Comparison of ENCODE assay signal across 13 cellular contexts in genomic region chr20:20009784-20010253, GRCh38. TPM values are rescaled to one million over a fixed set of nuclear protein-coding genes. Genes with fewer than 3 reads are reported as not detected.
DNase-seq lines count a peak whose midpoint lies in the region; ATAC-seq and TF ChIP-seq lines count a peak whose summit lies in the region.
"Had no signal": no experiment of that assay in that cellular context is flagged by ENCODE, and none has a peak within 500 bp of the region (broad histone marks: within the 10 kb centered on the region; RNA-seq: fewer than 3 reads in every experiment).

No MANE protein-coding gene starts in this region.

- intact Hi-C loops in IMR-90 (cut with micrococcal nuclease): loop anchor here (2.0 to 5.0 kb wide), 2 partner anchors 107 to 318 kb away; no protein-coding TSS in a partner anchor

- no peak overlapping the region for H2AK9ac ChIP-seq in IMR-90 (replicated peaks; ENCODE audit: low read depth, low read length, poor library complexity)

- no TSS peak for BruUV-seq in IMR-90 (replicated peaks; lab: Mats Ljungman, UMichigan)

- peaks cover 9% of the 10 kb centered on the region for H3K27me3 Mint-ChIP-seq in nephron progenitor cell (ENCODE audit: low read depth, poor library complexity)

- H2AFZ ChIP-seq in IMR-90 (replicated peaks; ENCODE audit: low read length, poor library complexity): peak overlapping the region; percentile 12

- peaks cover 8% of the 10 kb centered on the region for H3K4me1 ChIP-seq in IMR-90 (ENCODE audit: control insufficient read depth, insufficient read depth, low read length)

- peak overlapping the region; percentile 36; the same call in 1 of the 2 replicates for H2AK5ac ChIP-seq in IMR-90 (ENCODE audit: low read depth, low read length)

- WGBS in IMR-90 (ENCODE audit: extremely low coverage in 2 of 2, insufficient read length in 1 of 2), 2 experiments: 48% methylated on average over 4 of the region's 14 CpGs; no CpG with 5 or more reads in 1 of the 2 experiments

- no peak overlapping the region for H4K8ac ChIP-seq in IMR-90 (ENCODE audit: low read depth in 2 of 2, low read length in 2 of 2)

- H3K4ac ChIP-seq in IMR-90 (ENCODE audit: low read depth, low read length): no peak overlapping the region; the same call in 1 of the 2 replicates

- H3K4me3 Mint-ChIP-seq in nephron progenitor cell: peak overlapping the region; percentile 54
- H3K4me3 Mint-ChIP-seq: stimulated activated naive CD8-positive, alpha-beta T cell treated with anti-CD3 and anti-CD28 coated beads, Interleukin-15, Interleukin-2, amounts not matched to agents 100 ng/mL and 50 ng/mL, for 24 hours had no signal

- CTCF ChIA-PET in IMR-90 (lab: Yijun Ruan, JAX): no interaction called here

- H4K91ac ChIP-seq in IMR-90 (ENCODE audit: insufficient read depth, low read depth, low read length): no peak overlapping the region

- H3K79me1 ChIP-seq in IMR-90 (ENCODE audit: low read depth in 1 of 2, low read length in 2 of 2): peaks cover 0 to 9% of the 10 kb centered on the region in 2 experiments; a peak in 1 of 4 replicates

- H3K9me1 ChIP-seq in IMR-90 (ENCODE audit: insufficient read depth, low read length): peaks cover 7% of the 10 kb centered on the region

- dilution Hi-C loops in IMR-90 (cut with HindIII; ENCODE audit: low sequenced_read_pairs, unreplicated experiment): no loop called here

- no peak for ATAC-seq in IMR-90 (ENCODE audit: low read depth)
- no peak for ATAC-seq in HG02884 (IDR thresholded peaks at IDR 0.05; ENCODE audit: unreplicated experiment)
- no peak for ATAC-seq in GM18870 (IDR thresholded peaks at IDR 0.05; ENCODE audit: unreplicated experiment)
- ATAC-seq in HG02973 (IDR thresholded peaks at IDR 0.05; ENCODE audit: unreplicated experiment): no peak
- ATAC-seq in HG02938 (IDR thresholded peaks at IDR 0.05; ENCODE audit: unreplicated experiment): no peak
- ATAC-seq: naive thymus-derived CD4-positive, alpha-beta T cell had no signal

- H2BK20ac ChIP-seq in IMR-90 (ENCODE audit: low read depth, low read length): no peak overlapping the region

- H4K20me1 ChIP-seq in IMR-90 (ENCODE audit: insufficient read depth, low read length): no peaks in the 10 kb centered on the region

- H2BK120ac ChIP-seq in IMR-90 (ENCODE audit: low read depth, low read length): no peak overlapping the region

- in situ Hi-C loops in IMR-90 (cut with MboI; ENCODE audit: low sequenced_read_pairs): no loop called here

- H3K4me3 ChIP-seq in IMR-90 (ENCODE audit: insufficient read depth, low read depth, low read length): no peak overlapping the region

- peak overlapping the region; percentile 68; the same call in 1 of the 2 replicates for H3K18ac ChIP-seq in IMR-90 (ENCODE audit: low read depth, low read length)

- DNase-seq in AG20443 (ENCODE audit: low spot score) (peak; percentile 26), IMR-90 (no peak), nephron progenitor cell (no peak)
- DNase-seq: naive thymus-derived CD4-positive, alpha-beta T cell had no signal

- 0 out of 2 replicates have a peak overlapping the region, but pooled peaks have one; percentile 48 for H4K5ac ChIP-seq in IMR-90 (ENCODE audit: low read depth, low read length)

- no peak overlapping the region; the same call in 2 of the 3 replicates for H2BK15ac ChIP-seq in IMR-90 (ENCODE audit: low read depth, low read length)

- H2BK5ac ChIP-seq in IMR-90 (ENCODE audit: low read depth, low read length, poor library complexity, severe bottlenecking): no peak overlapping the region

- no peak for TF ChIP-seq RAD21 in IMR-90 (IDR thresholded peaks at IDR 0.05; ENCODE audit: low read length)

- POLR2A ChIA-PET in IMR-90 (lab: Charles Lee; ENCODE audit: unreplicated experiment): no interaction called here

- TF ChIP-seq POLR2A in IMR-90 (IDR thresholded peaks at IDR 0.05; ENCODE audit: low read depth, low read length): no peak

- no peak overlapping the region for H3K14ac ChIP-seq in IMR-90 (replicated peaks; ENCODE audit: low read depth, low read length)

- no peak overlapping the region; the same call in 1 of the 2 replicates for H3K4me2 ChIP-seq in IMR-90 (ENCODE audit: low read depth, low read length)

- peaks cover 39% of the 10 kb centered on the region for H3K4me1 Mint-ChIP-seq in nephron progenitor cell

- peak overlapping the region; percentile 13 for H3K27ac Mint-ChIP-seq in nephron progenitor cell
- H3K27ac Mint-ChIP-seq: naive thymus-derived CD4-positive, alpha-beta T cell; stimulated activated naive CD8-positive, alpha-beta T cell treated with anti-CD3 and anti-CD28 coated beads, Interleukin-15, Interleukin-2, amounts not matched to agents 100 ng/mL and 50 ng/mL, for 24 hours had no signal

- H3K36me3 ChIP-seq in IMR-90 (ENCODE audit: control insufficient read depth, insufficient read depth, low read length): peaks cover under 1% of the 10 kb centered on the region; the same call in 1 of the 2 replicates
- H3K36me3 ChIP-seq: adrenal gland had no signal

- H3K27ac ChIP-seq in IMR-90 (ENCODE audit: insufficient read depth, low read length): no peak overlapping the region; the same call in 1 of the 2 replicates
- H3K27ac ChIP-seq in cingulate gyrus (ENCODE audit: low read depth, low read length): peak overlapping the region; percentile 73

- no peak overlapping the region for H3K9ac ChIP-seq in IMR-90 (ENCODE audit: low read depth, low read length)

- H3K23ac ChIP-seq in IMR-90 (ENCODE audit: low read depth, low read length): peak overlapping the region; percentile 8; the same call in 1 of the 2 replicates

- H3K56ac ChIP-seq in IMR-90 (ENCODE audit: extremely low read depth, insufficient read depth, low read length): no peak overlapping the region

- H3K27me3 ChIP-seq in IMR-90 (ENCODE audit: control insufficient read depth, insufficient read depth, low read length): no peaks in the 10 kb centered on the region
- H3K27me3 ChIP-seq: adrenal gland had no signal

- H3K9me3 Mint-ChIP-seq in nephron progenitor cell: no peaks in the 10 kb centered on the region
- H3K9me3 Mint-ChIP-seq: stimulated activated naive CD8-positive, alpha-beta T cell treated with anti-CD3 and anti-CD28 coated beads, Interleukin-15, Interleukin-2, amounts not matched to agents 100 ng/mL and 50 ng/mL, for 24 hours had no signal

- no peak for TF ChIP-seq CTCF in IMR-90 (conservative IDR thresholded peaks at IDR 0.05; ENCODE audit: low read depth, low read length)
- no peak for TF ChIP-seq CTCF in nephron progenitor cell (IDR thresholded peaks at IDR 0.05)

- no peaks in the 10 kb centered on the region for H3K9me3 ChIP-seq in IMR-90 (ENCODE audit: control insufficient read depth, insufficient read depth, low read length)
- H3K9me3 ChIP-seq: adrenal gland had no signal

- H3K36me3 Mint-ChIP-seq in nephron progenitor cell (ENCODE audit: low read depth): no peaks in the 10 kb centered on the region
- H3K36me3 Mint-ChIP-seq: naive thymus-derived CD4-positive, alpha-beta T cell had no signal

TF ChIP-seq in IMR-90, 13 proteins besides CTCF, POLR2A, EP300 and RAD21:
- TF ChIP-seq SMC3 (IDR thresholded peaks at IDR 0.05; ENCODE audit: low read depth, low read length) (no peak), RCOR1 (IDR thresholded peaks at IDR 0.05; ENCODE audit: insufficient replicate concordance, low read length) (no peak), MAZ (IDR thresholded peaks at IDR 0.05; ENCODE audit: borderline replicate concordance, low read depth, low read length) (no peak), CEBPB (IDR thresholded peaks at IDR 0.05; ENCODE audit: low read depth, low read length) (no peak), FOS (IDR thresholded peaks at IDR 0.05; ENCODE audit: low read depth, low read length) (no peak), BHLHE40 (IDR thresholded peaks at IDR 0.05; ENCODE audit: low read depth, low read length) (no peak), MAFK (IDR thresholded peaks at IDR 0.05; ENCODE audit: low read depth, low read length) (no peak), CHD1 (IDR thresholded peaks at IDR 0.05; ENCODE audit: low read depth, low read length) (no peak), RFX5 (IDR thresholded peaks at IDR 0.05; ENCODE audit: low read depth, low read length) (no peak), NFE2L2 (IDR thresholded peaks at IDR 0.05; ENCODE audit: low read depth, low read length) (no peak), MXI1 (IDR thresholded peaks at IDR 0.05; ENCODE audit: borderline replicate concordance, low read depth, low read length) (no peak)
- TF ChIP-seq, protein P1, sequence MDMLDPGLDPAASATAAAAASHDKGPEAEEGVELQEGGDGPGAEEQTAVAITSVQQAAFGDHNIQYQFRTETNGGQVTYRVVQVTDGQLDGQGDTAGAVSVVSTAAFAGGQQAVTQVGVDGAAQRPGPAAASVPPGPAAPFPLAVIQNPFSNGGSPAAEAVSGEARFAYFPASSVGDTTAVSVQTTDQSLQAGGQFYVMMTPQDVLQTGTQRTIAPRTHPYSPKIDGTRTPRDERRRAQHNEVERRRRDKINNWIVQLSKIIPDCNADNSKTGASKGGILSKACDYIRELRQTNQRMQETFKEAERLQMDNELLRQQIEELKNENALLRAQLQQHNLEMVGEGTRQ (IDR thresholded peaks at IDR 0.05; ENCODE audit: low read depth, low read length): no peak
- TF ChIP-seq, protein P2, sequence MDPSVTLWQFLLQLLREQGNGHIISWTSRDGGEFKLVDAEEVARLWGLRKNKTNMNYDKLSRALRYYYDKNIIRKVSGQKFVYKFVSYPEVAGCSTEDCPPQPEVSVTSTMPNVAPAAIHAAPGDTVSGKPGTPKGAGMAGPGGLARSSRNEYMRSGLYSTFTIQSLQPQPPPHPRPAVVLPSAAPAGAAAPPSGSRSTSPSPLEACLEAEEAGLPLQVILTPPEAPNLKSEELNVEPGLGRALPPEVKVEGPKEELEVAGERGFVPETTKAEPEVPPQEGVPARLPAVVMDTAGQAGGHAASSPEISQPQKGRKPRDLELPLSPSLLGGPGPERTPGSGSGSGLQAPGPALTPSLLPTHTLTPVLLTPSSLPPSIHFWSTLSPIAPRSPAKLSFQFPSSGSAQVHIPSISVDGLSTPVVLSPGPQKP (IDR thresholded peaks at IDR 0.05; ENCODE audit: borderline replicate concordance, low read depth, low read length): no peak

RNA-seq across cellular contexts. Expression of gene NAA20, which starts 7.3 kb away (rescaled TPM):
- 35.7 and 59.7 TPM in 2 replicates for total RNA-seq in IMR-90 (2012; rRNA removed)
- polyA plus RNA-seq in IMR-90 (2012; rRNA removed): 50.9 and 58.8 TPM in 2 replicates
- polyA plus RNA-seq in IMR-90 (2012; cell fraction: cytosol; rRNA removed): 22.3 and 26.0 TPM in 2 replicates
- 10.2 and 27.2 TPM in 2 replicates for polyA plus RNA-seq in IMR-90 (2012; cell fraction: nucleus; rRNA removed; ENCODE audit: low replicate concordance)

RNA-seq across cellular contexts. Expression of gene CRNKL1, which starts 42.4 kb away (rescaled TPM):
- total RNA-seq in IMR-90 (2012; rRNA removed): 20.1 and 33.9 TPM in 2 replicates
- polyA plus RNA-seq in IMR-90 (2012; rRNA removed): 6.2 and 7.4 TPM in 2 replicates
- polyA plus RNA-seq in IMR-90 (2012; cell fraction: cytosol; rRNA removed): 1.4 and 3.2 TPM in 2 replicates
- 0.92 and 6.0 TPM in 2 replicates for polyA plus RNA-seq in IMR-90 (2012; cell fraction: nucleus; rRNA removed; ENCODE audit: low replicate concordance)

RNA-seq across cellular contexts. Expression of gene CFAP61, which starts 42.5 kb away (rescaled TPM):
- total RNA-seq in IMR-90 (2012; rRNA removed): under 0.01 TPM in 1 of 2 replicates, not detected in the other
- 0.07 TPM in 1 of 2 replicates, not detected in the other for polyA plus RNA-seq in IMR-90 (2012; rRNA removed)
- polyA plus RNA-seq in IMR-90 (2012; cell fraction: cytosol; rRNA removed): not detected in 2 replicates
- polyA plus RNA-seq in IMR-90 (2012; cell fraction: nucleus; rRNA removed; ENCODE audit: low replicate concordance): not detected in 2 replicates
- total RNA-seq: endothelial cell of umbilical vein; naive thymus-derived CD4-positive, alpha-beta T cell had no signal
- polyA plus RNA-seq: BJ; endothelial cell of umbilical vein; naive thymus-derived CD4-positive, alpha-beta T cell had no signal
